18 cellular contexts compared by ENCODE assay signal in the genomic region with DNA sequence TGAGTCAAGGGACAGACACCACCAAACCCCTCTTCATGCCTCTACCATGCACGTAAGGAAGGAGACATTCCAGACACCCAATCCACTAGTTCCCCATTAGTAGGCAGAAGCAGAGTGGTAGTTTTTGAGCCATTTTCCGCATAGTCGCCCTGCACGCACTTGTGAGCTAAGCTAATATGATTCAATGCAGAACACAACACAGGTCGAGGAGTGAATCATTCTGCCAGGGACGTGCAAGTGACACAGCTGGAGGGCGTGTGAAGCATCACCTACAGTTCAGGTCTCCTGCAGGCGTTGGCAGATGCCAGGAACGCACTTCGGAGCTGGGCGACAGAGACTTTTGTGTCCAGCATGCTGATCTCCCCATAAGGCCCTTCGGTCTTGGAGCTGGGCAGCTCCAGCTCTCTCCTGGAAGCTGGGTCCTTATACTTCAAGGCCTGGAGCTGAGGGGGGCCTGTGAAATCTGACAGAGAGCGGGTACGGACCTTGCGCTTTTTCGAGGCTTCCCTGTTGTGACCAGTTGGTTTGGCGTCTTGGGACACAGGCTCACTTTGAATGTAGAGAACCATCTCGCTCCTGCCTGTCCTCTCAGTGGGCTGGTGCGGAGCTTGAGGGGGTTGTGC.
A peak's percentile ranks its signal among the peaks of the same experiment; 100 is the strongest.
DNase-seq lines count a peak whose midpoint lies in the region; ATAC-seq, FAIRE-seq and TF ChIP-seq lines count a peak whose summit lies in the region.
"Had no signal": no experiment of that assay in that cellular context is flagged by ENCODE, and none has a peak within 500 bp of the region (broad histone marks: within the 10 kb centered on the region; RNA-seq: fewer than 3 reads in every experiment).

No MANE protein-coding gene starts in this region.

- ATAC-seq in Right ventricle myocardium inferior: no peak
- no peak for ATAC-seq in GM19023 (IDR thresholded peaks at IDR 0.05; ENCODE audit: unreplicated experiment)

- H3K4me3 ChIP-seq in left ventricle myocardium inferior: no peak overlapping the region
- no peak overlapping the region for H3K4me3 ChIP-seq in neutrophil (ENCODE audit: low read depth in 1 of 2, low read length in 1 of 2)

- H3K27ac ChIP-seq in left ventricle myocardium inferior (replicated peaks) (peak overlapping the region; percentile 85), neutrophil (peak overlapping the region; percentile 26)

- DNase-seq in left ventricle myocardium inferior (no peak), Right ventricle myocardium inferior (ENCODE audit: missing footprints) (no peak), kidney glomerular epithelial cell (lab: John Stamatoyannopoulos, UW) (peak; percentile 23), urothelium cell line (ENCODE audit: low spot score) (no peak), GM19240 (ENCODE audit: insufficient read length, low spot score) (no peak)
- DNase-seq in NK-92 treated with Interleukin-12 subunit alpha and Interleukin-12 subunit beta, amount 100 ng/mL, for 24 hours (lab: John Stamatoyannopoulos, UW): no peak
- DNase-seq: DMS 273 treated with DMSO at 0.1 percent for 48 hours, DND-41, HCEC 1CT, NCI-H1417, NCI-H187, NCI-H2227 treated with DMSO at 0.1 percent for 48 hours, NCI-H510A treated with DMSO at 0.1 percent for 48 hours, NCI-H82, RPMI8226, SIG-M5 had no signal

- H3K9me3 ChIP-seq in left ventricle myocardium inferior (replicated peaks) (no peaks in the 10 kb centered on the region), neutrophil (no peaks in the 10 kb centered on the region)

- H3K4me1 ChIP-seq in left ventricle myocardium inferior (peaks cover 26% of the 10 kb centered on the region), neutrophil (ENCODE audit: control insufficient read depth in 1 of 2, insufficient read depth in 1 of 2, low read depth in 1 of 2, low read length in 1 of 2) (no peaks in the 10 kb centered on the region)

- H3K27me3 ChIP-seq in left ventricle myocardium inferior (ENCODE audit: low read depth) (no peaks in the 10 kb centered on the region), neutrophil (no peaks in the 10 kb centered on the region)

- intact Hi-C loops in left ventricle myocardium inferior (cut with micrococcal nuclease) (no loop called here), Right ventricle myocardium inferior (cut with DNase I) (loop anchor here (10.0 kb wide), 1 partner anchor 322 kb away; no protein-coding TSS in a partner anchor)

- H3K36me3 ChIP-seq in left ventricle myocardium inferior (peaks cover 54% of the 10 kb centered on the region), neutrophil (peaks cover 53% of the 10 kb centered on the region)

- peak; percentile 37 for FAIRE-seq in urothelium cell line (lab: Jason Lieb, UNC)

- TF ChIP-seq CTCF in left ventricle myocardium inferior (IDR thresholded peaks at IDR 0.05; ENCODE audit: borderline replicate concordance) (no peak), neutrophil (IDR thresholded peaks at IDR 0.05) (no peak)
